ENCODE assay signal across 27 cellular contexts in the genomic region with DNA sequence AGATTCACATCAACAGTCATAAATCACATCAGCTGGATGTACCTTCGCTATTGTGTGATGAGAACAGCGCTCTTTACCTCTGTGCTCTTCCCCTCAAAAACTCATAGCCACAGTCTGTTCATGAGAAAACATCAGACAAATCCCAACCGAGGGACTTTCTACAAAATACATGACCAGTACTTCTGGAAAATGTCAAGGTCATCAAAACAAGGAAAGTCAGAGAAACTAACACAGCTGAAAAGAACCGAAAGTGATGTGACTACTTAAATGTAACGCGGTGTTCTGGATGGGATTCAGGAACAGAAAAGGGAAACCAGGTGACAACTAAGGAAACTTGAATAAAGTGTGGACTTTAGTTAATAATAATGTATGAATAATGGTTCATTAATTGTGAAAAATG.
DNase-seq lines count a peak whose midpoint lies in the region; ATAC-seq, FAIRE-seq and TF ChIP-seq lines count a peak whose summit lies in the region.
"Had no signal": no experiment of that assay in that cellular context is flagged by ENCODE, and none has a peak within 500 bp of the region (broad histone marks: within the 10 kb centered on the region; RNA-seq: fewer than 3 reads in every experiment).

No MANE protein-coding gene starts in this region.

- CTCF ChIA-PET in A549 (lab: Yijun Ruan, JAX) = no interaction called here

- TF ChIP-seq POLR2A in A549 (IDR thresholded peaks at IDR 0.05; ENCODE audit: low read length) = no peak

- ATAC-seq in A549 = no peak
- no peak for ATAC-seq in HG03135 (IDR thresholded peaks at IDR 0.05; ENCODE audit: unreplicated experiment)
- no peak for ATAC-seq in GM18498 (IDR thresholded peaks at IDR 0.05; ENCODE audit: unreplicated experiment)
- ATAC-seq: GM12878 had no signal

- no peak for TF ChIP-seq EP300 in A549 (IDR thresholded peaks at IDR 0.05)

- DNase-seq in A549 (ENCODE audit: low read depth in 1 of 2, low spot score in 1 of 2) = no peak
- no peak for DNase-seq in HTR-8/SVneo (ENCODE audit: insufficient read length, low spot score)
- DNase-seq in RPMI8226 = peak; percentile 4
- DNase-seq in left kidney (ENCODE audit: low read depth, low spot score) = peak; percentile 39
- DNase-seq in AG20443 (ENCODE audit: low spot score) = no peak
- no peak for DNase-seq in activated CD4-positive, alpha-beta T cell treated with anti-CD3 and anti-CD28 coated beads, Interleukin-2, amount 50 U/mL, for 1 hour
- DNase-seq: 8988T; BE2C; C1 segment of cervical spinal cord; CD4-positive, alpha-beta memory T cell; CD4-positive, CD25-positive, alpha-beta regulatory T cell; CD8-positive, alpha-beta memory T cell; COR-L47; DMS 273 treated with DMSO at 0.1 percent for 48 hours; DMS153; DMS53; DMS79; DND-41; EL; GDM1 had no signal

- no peaks in the 10 kb centered on the region for H3K9me3 ChIP-seq in A549
- H3K9me3 ChIP-seq: BE2C had no signal

- H3K4me3 ChIP-seq in A549 = no peak overlapping the region
- H3K4me3 ChIP-seq: BLaER1, GM12878 had no signal

- POLR2A ChIA-PET in A549 (lab: Yijun Ruan, JAX) = no interaction called here

- no peaks in the 10 kb centered on the region for H3K4me1 ChIP-seq in A549
- H3K4me1 ChIP-seq: BE2C, BLaER1 had no signal

- TF ChIP-seq CTCF in A549 (IDR thresholded peaks at IDR 0.05) = no peak

- TF ChIP-seq RAD21 in A549 (conservative IDR thresholded peaks at IDR 0.05 in 1 of 2, IDR thresholded peaks at IDR 0.05 in 1 of 2) = no peak

- no peak overlapping the region for H3K27ac ChIP-seq in A549
- H3K27ac ChIP-seq: BLaER1 had no signal

- WGBS in A549 (ENCODE audit: missing lambda C conversion rate) = under 1% methylated on average over 6 of the region's 6 CpGs

- FAIRE-seq in A549 (lab: Jason Lieb, UNC) (no peak), HTR-8/SVneo (lab: Jason Lieb, UNC) (peak; percentile 63)
- FAIRE-seq: A204.1, GM12878, GM12892, GM19239 had no signal

- no peak overlapping the region for H3K4me2 ChIP-seq in A549
- H3K4me2 ChIP-seq: BLaER1 had no signal

TF ChIP-seq in A549, 52 proteins besides CTCF, POLR2A, EP300 and RAD21:
- TF ChIP-seq MAZ (IDR thresholded peaks at IDR 0.05; ENCODE audit: borderline replicate concordance, low read depth, low read length) = no peak
- peak; percentile 38 for TF ChIP-seq MAFK (IDR thresholded peaks at IDR 0.05; ENCODE audit: partially characterized antibody)

Comparison
In these comparisons a context has a peak if more than half of its experiments do, and no peak if none do; other contexts are left out.
1. DNase-seq: peak in RPMI8226 (single experiment) and left kidney (single experiment); none in A549 (0 of 2), HTR-8/SVneo (single experiment), AG20443 (single experiment) and activated CD4-positive, alpha-beta T cell treated with anti-CD3 and anti-CD28 coated beads, Interleukin-2, amount 50 U/mL, for 1 hour (single experiment).